19 cellular contexts compared by ENCODE assay signal in the genomic region with DNA sequence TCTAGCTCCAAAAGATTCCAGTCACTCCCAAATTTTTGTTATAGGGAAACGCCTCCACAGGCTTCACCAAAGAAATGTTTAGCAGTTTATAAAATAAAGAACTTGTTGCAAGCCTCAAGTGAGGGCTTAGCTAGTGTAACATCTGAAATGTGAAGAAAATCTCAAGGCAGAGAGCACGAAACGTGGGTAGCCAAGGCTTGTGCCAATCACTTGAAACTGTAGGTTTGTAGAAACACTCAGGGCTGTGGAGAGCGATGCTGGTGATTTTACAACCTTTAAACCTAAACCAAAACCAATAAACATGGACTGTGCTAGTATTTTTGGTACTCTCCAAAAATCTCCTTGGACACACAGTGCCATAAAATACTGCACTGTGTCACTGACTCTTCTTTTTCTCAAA.
DNase-seq lines count a peak whose midpoint lies in the region; ATAC-seq and TF ChIP-seq lines count a peak whose summit lies in the region.
"Had no signal": no experiment of that assay in that cellular context is flagged by ENCODE, and none has a peak within 500 bp of the region (broad histone marks: within the 10 kb centered on the region; RNA-seq: fewer than 3 reads in every experiment).

No MANE protein-coding gene starts in this region.

- H3K9me3 Mint-ChIP-seq in T-helper 1 cell treated with Interleukin-12 subunit alpha and Interleukin-12 subunit beta and Interleukin-4 antibody, amounts not matched to agents 30 μg/mL and 1 μg/mL, for 36 hours, result no peaks in the 10 kb centered on the region
- no peaks in the 10 kb centered on the region for H3K9me3 Mint-ChIP-seq in CD4-positive, alpha-beta memory T cell
- no peaks in the 10 kb centered on the region for H3K9me3 Mint-ChIP-seq in activated T-helper 2 cell treated with anti-CD3 and anti-CD28 coated beads, Interferon-gamma antibody, Interleukin-2, Interleukin-4, amounts not matched to agents 10 μg/mL and 5 μg/mL and 100 μg/mL, durations not matched to agents 14 hours and 24 hours and 36 hours
- peaks cover 0 to 3% (median 0%) of the 10 kb centered on the region in 11 donors for H3K9me3 Mint-ChIP-seq in naive thymus-derived CD4-positive, alpha-beta T cell
- H3K9me3 Mint-ChIP-seq: activated B cell treated with CpG ODN at 0.5 μM for 24 hours had no signal

- no peaks in the 10 kb centered on the region for H3K27me3 Mint-ChIP-seq in T-helper 1 cell treated with Interleukin-12 subunit alpha and Interleukin-12 subunit beta and Interleukin-4 antibody, amounts not matched to agents 30 μg/mL and 1 μg/mL, for 36 hours (ENCODE audit: low read depth)
- no peaks in the 10 kb centered on the region for H3K27me3 Mint-ChIP-seq in CD4-positive, alpha-beta memory T cell
- H3K27me3 Mint-ChIP-seq in activated T-helper 2 cell treated with anti-CD3 and anti-CD28 coated beads, Interferon-gamma antibody, Interleukin-2, Interleukin-4, amounts not matched to agents 10 μg/mL and 5 μg/mL and 100 μg/mL, durations not matched to agents 14 hours and 24 hours and 36 hours (ENCODE audit: low read depth), result no peaks in the 10 kb centered on the region
- H3K27me3 Mint-ChIP-seq in naive thymus-derived CD4-positive, alpha-beta T cell, result no peaks in the 10 kb centered on the region
- H3K27me3 Mint-ChIP-seq: activated B cell treated with CpG ODN at 0.5 μM for 24 hours had no signal

- H3K4me1 Mint-ChIP-seq in T-helper 1 cell treated with Interleukin-12 subunit alpha and Interleukin-12 subunit beta and Interleukin-4 antibody, amounts not matched to agents 30 μg/mL and 1 μg/mL, for 36 hours (ENCODE audit: low read depth), result peaks cover 58% of the 10 kb centered on the region
- H3K4me1 Mint-ChIP-seq in CD4-positive, alpha-beta memory T cell, result peaks cover 52 to 76% (median 65%) of the 10 kb centered on the region in 4 donors
- peaks cover 56% of the 10 kb centered on the region for H3K4me1 Mint-ChIP-seq in activated T-helper 2 cell treated with anti-CD3 and anti-CD28 coated beads, Interferon-gamma antibody, Interleukin-2, Interleukin-4, amounts not matched to agents 10 μg/mL and 5 μg/mL and 100 μg/mL, durations not matched to agents 14 hours and 24 hours and 36 hours (ENCODE audit: low read depth)
- peaks cover 41 to 86% (median 76%) of the 10 kb centered on the region in 7 donors for H3K4me1 Mint-ChIP-seq in naive thymus-derived CD4-positive, alpha-beta T cell

- no peak overlapping the region for H3K4me3 ChIP-seq in CD4-positive, alpha-beta memory T cell (ENCODE audit: low read length in 2 of 2)
- no peak overlapping the region for H3K4me3 ChIP-seq in naive thymus-derived CD4-positive, alpha-beta T cell (ENCODE audit: low read length)
- H3K4me3 ChIP-seq in Peyer's patch, result no peak overlapping the region
- H3K4me3 ChIP-seq: adrenal gland, upper lobe of right lung had no signal

- H3K36me3 ChIP-seq in CD4-positive, alpha-beta memory T cell (ENCODE audit: insufficient read depth, low read length), result peaks cover 41% of the 10 kb centered on the region
- H3K36me3 ChIP-seq in naive thymus-derived CD4-positive, alpha-beta T cell (ENCODE audit: control insufficient read depth in 2 of 3, insufficient read depth in 3 of 3, low read length in 3 of 3), result peaks cover 12 to 27% (median 20%) of the 10 kb centered on the region in 3 experiments
- H3K36me3 ChIP-seq in Peyer's patch, result no peaks in the 10 kb centered on the region
- H3K36me3 ChIP-seq: adrenal gland had no signal

- H3K9me3 ChIP-seq in CD4-positive, alpha-beta memory T cell (ENCODE audit: control insufficient read depth in 1 of 2, low read length in 2 of 2), result no peaks in the 10 kb centered on the region
- no peaks in the 10 kb centered on the region for H3K9me3 ChIP-seq in naive thymus-derived CD4-positive, alpha-beta T cell (ENCODE audit: control insufficient read depth in 2 of 3, low read length in 3 of 3)
- H3K9me3 ChIP-seq in Peyer's patch, result no peaks in the 10 kb centered on the region
- H3K9me3 ChIP-seq: adrenal gland, upper lobe of right lung had no signal

- POLR2A ChIA-PET in CD4-positive, alpha-beta memory T cell (lab: Charles Lee; ENCODE audit: partially characterized antibody), result interaction anchor here (1.2 to 4.3 kb wide), 4 partner anchors 13 to 283 kb away, joined by 3 to 22 read pairs (median 4); no protein-coding TSS in a partner anchor
- POLR2A ChIA-PET in naive thymus-derived CD4-positive, alpha-beta T cell (lab: Charles Lee), result no interaction called here

- H3K27ac ChIP-seq in CD4-positive, alpha-beta memory T cell (ENCODE audit: low read depth, low read length), result peak overlapping the region; percentile 47
- peak overlapping the region; percentile 59 for H3K27ac ChIP-seq in naive thymus-derived CD4-positive, alpha-beta T cell (ENCODE audit: low read depth, low read length)
- H3K27ac ChIP-seq in Peyer's patch, result no peak overlapping the region
- H3K27ac ChIP-seq: 22Rv1, adrenal gland, upper lobe of right lung had no signal

- TF ChIP-seq CTCF in Peyer's patch (IDR thresholded peaks at IDR 0.05), result no peak

- H3K4me1 ChIP-seq in CD4-positive, alpha-beta memory T cell (ENCODE audit: insufficient read depth, low read length), result peaks cover 71% of the 10 kb centered on the region
- peaks cover 47 to 59% of the 10 kb centered on the region in 2 donors for H3K4me1 ChIP-seq in naive thymus-derived CD4-positive, alpha-beta T cell (ENCODE audit: control insufficient read depth in 2 of 2, insufficient read depth in 2 of 2, low read length in 2 of 2)
- H3K4me1 ChIP-seq in Peyer's patch, result peaks cover 0 to 15% (median 1%) of the 10 kb centered on the region in 4 donors

- no peak for ATAC-seq in naive thymus-derived CD4-positive, alpha-beta T cell
- no peak for ATAC-seq in HG03565 (IDR thresholded peaks at IDR 0.05; ENCODE audit: unreplicated experiment)
- ATAC-seq: Panc1, upper lobe of right lung had no signal

- intact Hi-C loops in CD4-positive, alpha-beta memory T cell (cut with micrococcal nuclease), result loop anchor here (10.0 kb wide), 1 partner anchor 451 kb away; no protein-coding TSS in a partner anchor
- intact Hi-C loops in activated T-helper 2 cell treated with anti-CD3 and anti-CD28 coated beads, Interferon-gamma antibody, Interleukin-2, Interleukin-4, amounts not matched to agents 10 μg/mL and 5 μg/mL and 100 μg/mL, durations not matched to agents 14 hours and 24 hours and 36 hours (cut with micrococcal nuclease), result loop anchor here (5.0 kb wide), 3 partner anchors 48 to 448 kb away; no protein-coding TSS in a partner anchor
- intact Hi-C loops in naive thymus-derived CD4-positive, alpha-beta T cell (cut with micrococcal nuclease), result loop anchor here in 1 of 2 donors (2.0 to 5.0 kb wide), 3 partner anchors 37 to 448 kb away; no protein-coding TSS in a partner anchor

- no peak for TF ChIP-seq POLR2A in Peyer's patch (IDR thresholded peaks at IDR 0.05)

- peaks cover 41% of the 10 kb centered on the region for H3K36me3 Mint-ChIP-seq in T-helper 1 cell treated with Interleukin-12 subunit alpha and Interleukin-12 subunit beta and Interleukin-4 antibody, amounts not matched to agents 30 μg/mL and 1 μg/mL, for 36 hours (ENCODE audit: low read depth)
- peaks cover 49 to 80% of the 10 kb centered on the region in 2 donors for H3K36me3 Mint-ChIP-seq in CD4-positive, alpha-beta memory T cell
- peaks cover 87% of the 10 kb centered on the region for H3K36me3 Mint-ChIP-seq in activated T-helper 2 cell treated with anti-CD3 and anti-CD28 coated beads, Interferon-gamma antibody, Interleukin-2, Interleukin-4, amounts not matched to agents 10 μg/mL and 5 μg/mL and 100 μg/mL, durations not matched to agents 14 hours and 24 hours and 36 hours (ENCODE audit: low read depth)
- H3K36me3 Mint-ChIP-seq in naive thymus-derived CD4-positive, alpha-beta T cell, result peaks cover 13 to 57% (median 35%) of the 10 kb centered on the region in 5 donors

- H3K4me3 Mint-ChIP-seq in T-helper 1 cell treated with Interleukin-12 subunit alpha and Interleukin-12 subunit beta and Interleukin-4 antibody, amounts not matched to agents 30 μg/mL and 1 μg/mL, for 36 hours, result no peak overlapping the region
- H3K4me3 Mint-ChIP-seq in CD4-positive, alpha-beta memory T cell, result peak overlapping the region in 3 of 8 donors; percentile 53 to 83 (median 82)
- H3K4me3 Mint-ChIP-seq in activated T-helper 2 cell treated with anti-CD3 and anti-CD28 coated beads, Interferon-gamma antibody, Interleukin-2, Interleukin-4, amounts not matched to agents 10 μg/mL and 5 μg/mL and 100 μg/mL, durations not matched to agents 14 hours and 24 hours and 36 hours (ENCODE audit: low read depth), result no peak overlapping the region
- peak overlapping the region in 3 of 10 donors; percentile 18 to 75 (median 63) for H3K4me3 Mint-ChIP-seq in naive thymus-derived CD4-positive, alpha-beta T cell
- H3K4me3 Mint-ChIP-seq: activated B cell treated with CpG ODN at 0.5 μM for 24 hours had no signal

- CTCF ChIA-PET in CD4-positive, alpha-beta memory T cell (lab: Charles Lee; ENCODE audit: partially characterized antibody), result interaction anchor here (1.1 to 1.4 kb wide), 2 partner anchors 156 to 329 kb away, joined by 4 read pairs; no protein-coding TSS in a partner anchor
- CTCF ChIA-PET in naive thymus-derived CD4-positive, alpha-beta T cell (lab: Charles Lee), result interaction anchor here (1.4 to 1.6 kb wide), 2 partner anchors 8 to 330 kb away, joined by 5 to 7 read pairs; no protein-coding TSS in a partner anchor

- no peak for DNase-seq in T-helper 1 cell
- no peak for DNase-seq in CD4-positive, alpha-beta memory T cell
- no peak for DNase-seq in activated T-helper 2 cell treated with anti-CD3 and anti-CD28 coated beads, Interferon-gamma antibody, Interleukin-2, Interleukin-4, amounts not matched to agents 10 μg/mL and 5 μg/mL and 100 μg/mL, durations not matched to agents 14 hours and 24 hours and 36 hours (ENCODE audit: low spot score)
- no peak for DNase-seq in naive thymus-derived CD4-positive, alpha-beta T cell
- no peak for DNase-seq in T-helper 9 cell
- no peak for DNase-seq in Peyer's patch
- DNase-seq: activated B cell treated with CpG ODN at 0.5 μM for 24 hours; adrenal gland; AML-193; Calu3; NCI-H187; NCI-H446; small intestine; stimulated activated naive CD4-positive, alpha-beta T cell treated with Interleukin-2 at 50 U/mL for 16 hours; upper lobe of right lung had no signal

- peak overlapping the region; percentile 94 for H3K27ac Mint-ChIP-seq in T-helper 1 cell treated with Interleukin-12 subunit alpha and Interleukin-12 subunit beta and Interleukin-4 antibody, amounts not matched to agents 30 μg/mL and 1 μg/mL, for 36 hours
- H3K27ac Mint-ChIP-seq in CD4-positive, alpha-beta memory T cell, result peak overlapping the region; percentile 89 to 96 (median 94)
- peak overlapping the region; percentile 43 for H3K27ac Mint-ChIP-seq in activated T-helper 2 cell treated with anti-CD3 and anti-CD28 coated beads, Interferon-gamma antibody, Interleukin-2, Interleukin-4, amounts not matched to agents 10 μg/mL and 5 μg/mL and 100 μg/mL, durations not matched to agents 14 hours and 24 hours and 36 hours
- H3K27ac Mint-ChIP-seq in naive thymus-derived CD4-positive, alpha-beta T cell, result peak overlapping the region; percentile 83 to 98 (median 93)
- H3K27ac Mint-ChIP-seq: activated B cell treated with CpG ODN at 0.5 μM for 24 hours had no signal

- no peaks in the 10 kb centered on the region for H3K27me3 ChIP-seq in CD4-positive, alpha-beta memory T cell (ENCODE audit: insufficient read depth, low read length)
- H3K27me3 ChIP-seq in naive thymus-derived CD4-positive, alpha-beta T cell (ENCODE audit: control insufficient read depth in 2 of 2, insufficient read depth in 2 of 2, low read length in 2 of 2), result no peaks in the 10 kb centered on the region
- no peaks in the 10 kb centered on the region for H3K27me3 ChIP-seq in Peyer's patch
- H3K27me3 ChIP-seq: adrenal gland, upper lobe of right lung had no signal

Comparison
In these comparisons a context has a peak if more than half of its experiments do, and no peak if none do; other contexts are left out.
1. H3K27ac Mint-ChIP-seq: peak in every context shown above with its lines; median percentile 94 in T-helper 1 cell treated with Interleukin-12 subunit alpha and Interleukin-12 subunit beta and Interleukin-4 antibody, amounts not matched to agents 30 μg/mL and 1 μg/mL, for 36 hours; 94 in CD4-positive, alpha-beta memory T cell; 93 in naive thymus-derived CD4-positive, alpha-beta T cell; 43 in activated T-helper 2 cell treated with anti-CD3 and anti-CD28 coated beads, Interferon-gamma antibody, Interleukin-2, Interleukin-4, amounts not matched to agents 10 μg/mL and 5 μg/mL and 100 μg/mL, durations not matched to agents 14 hours and 24 hours and 36 hours.
2. H3K27ac ChIP-seq: peak in CD4-positive, alpha-beta memory T cell (single experiment) and naive thymus-derived CD4-positive, alpha-beta T cell (single experiment); none in Peyer's patch (0 of 4).